ENCODE assay signal across 1 cellular context in the genomic region with DNA sequence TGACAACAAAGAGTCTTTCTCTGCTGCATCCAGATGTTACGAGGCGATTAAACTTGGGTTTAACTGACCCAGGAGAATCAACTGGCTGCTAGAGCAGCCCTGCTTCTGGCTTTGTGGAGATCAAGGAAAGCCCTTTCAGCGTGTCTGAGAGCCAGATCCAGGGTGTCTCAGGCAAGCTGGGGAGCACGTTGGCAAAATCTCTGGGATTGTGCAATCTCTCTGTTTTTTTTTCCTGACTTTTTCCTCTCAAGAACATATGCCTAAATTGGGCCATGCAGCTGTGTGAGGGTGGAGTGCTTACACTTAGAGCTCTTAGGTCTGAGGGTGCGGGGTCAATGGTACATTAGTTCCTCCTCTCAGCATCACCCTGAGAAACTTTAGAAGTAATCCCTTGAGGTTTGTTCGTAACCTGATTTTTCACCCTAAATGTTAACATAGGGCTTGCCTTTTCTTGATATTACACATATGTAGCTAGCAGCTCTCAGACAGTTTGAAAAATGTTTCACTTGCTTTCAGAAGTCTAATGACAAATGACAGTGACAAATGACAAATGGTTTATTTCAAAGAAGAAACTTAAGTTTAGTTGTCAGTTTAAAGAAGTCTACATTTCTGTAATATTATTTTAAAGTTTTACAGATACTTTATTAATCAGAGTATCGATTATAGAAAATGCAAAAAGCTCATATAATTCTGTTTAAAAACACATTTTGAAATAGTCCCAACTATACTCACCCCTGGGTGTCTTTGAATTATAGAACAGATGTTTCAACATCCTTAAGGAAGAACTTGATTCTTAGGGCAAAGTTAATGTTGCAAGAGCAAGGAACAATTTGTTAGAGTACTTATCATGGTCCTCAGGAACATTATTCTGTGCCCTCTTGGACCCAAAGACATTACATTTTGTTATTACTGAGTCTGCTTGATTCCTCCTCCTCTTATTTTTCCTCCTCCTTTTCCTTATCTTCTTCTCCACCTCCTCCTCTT.
TF ChIP-seq lines count a peak whose summit lies in the region.

No MANE protein-coding gene starts in this region.

TF ChIP-seq in GM12878, 131 proteins besides CTCF, POLR2A, EP300 and RAD21 (continued from another document and continues in another):
- TF ChIP-seq, protein P1, sequence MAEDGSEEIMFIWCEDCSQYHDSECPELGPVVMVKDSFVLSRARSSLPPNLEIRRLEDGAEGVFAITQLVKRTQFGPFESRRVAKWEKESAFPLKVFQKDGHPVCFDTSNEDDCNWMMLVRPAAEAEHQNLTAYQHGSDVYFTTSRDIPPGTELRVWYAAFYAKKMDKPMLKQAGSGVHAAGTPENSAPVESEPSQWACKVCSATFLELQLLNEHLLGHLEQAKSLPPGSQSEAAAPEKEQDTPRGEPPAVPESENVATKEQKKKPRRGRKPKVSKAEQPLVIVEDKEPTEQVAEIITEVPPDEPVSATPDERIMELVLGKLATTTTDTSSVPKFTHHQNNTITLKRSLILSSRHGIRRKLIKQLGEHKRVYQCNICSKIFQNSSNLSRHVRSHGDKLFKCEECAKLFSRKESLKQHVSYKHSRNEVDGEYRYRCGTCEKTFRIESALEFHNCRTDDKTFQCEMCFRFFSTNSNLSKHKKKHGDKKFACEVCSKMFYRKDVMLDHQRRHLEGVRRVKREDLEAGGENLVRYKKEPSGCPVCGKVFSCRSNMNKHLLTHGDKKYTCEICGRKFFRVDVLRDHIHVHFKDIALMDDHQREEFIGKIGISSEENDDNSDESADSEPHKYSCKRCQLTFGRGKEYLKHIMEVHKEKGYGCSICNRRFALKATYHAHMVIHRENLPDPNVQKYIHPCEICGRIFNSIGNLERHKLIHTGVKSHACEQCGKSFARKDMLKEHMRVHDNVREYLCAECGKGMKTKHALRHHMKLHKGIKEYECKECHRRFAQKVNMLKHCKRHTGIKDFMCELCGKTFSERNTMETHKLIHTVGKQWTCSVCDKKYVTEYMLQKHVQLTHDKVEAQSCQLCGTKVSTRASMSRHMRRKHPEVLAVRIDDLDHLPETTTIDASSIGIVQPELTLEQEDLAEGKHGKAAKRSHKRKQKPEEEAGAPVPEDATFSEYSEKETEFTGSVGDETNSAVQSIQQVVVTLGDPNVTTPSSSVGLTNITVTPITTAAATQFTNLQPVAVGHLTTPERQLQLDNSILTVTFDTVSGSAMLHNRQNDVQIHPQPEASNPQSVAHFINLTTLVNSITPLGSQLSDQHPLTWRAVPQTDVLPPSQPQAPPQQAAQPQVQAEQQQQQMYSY (CRISPR knock-in tag; IDR thresholded peaks at IDR 0.05): no peak
- TF ChIP-seq NR2C1 (IDR thresholded peaks at IDR 0.05): no peak
- TF ChIP-seq BMI1 (IDR thresholded peaks at IDR 0.05; ENCODE audit: borderline replicate concordance): no peak; the same call in 1 of the 2 replicates
- no peak for TF ChIP-seq STAT1 (conservative IDR thresholded peaks at IDR 0.05)
- no peak for TF ChIP-seq EZH2 (IDR thresholded peaks at IDR 0.05; ENCODE audit: borderline replicate concordance, control insufficient read depth, low read depth, low read length)
- TF ChIP-seq STAT3 (IDR thresholded peaks at IDR 0.05; ENCODE audit: low read depth, low read length): no peak
- TF ChIP-seq, protein P2, sequence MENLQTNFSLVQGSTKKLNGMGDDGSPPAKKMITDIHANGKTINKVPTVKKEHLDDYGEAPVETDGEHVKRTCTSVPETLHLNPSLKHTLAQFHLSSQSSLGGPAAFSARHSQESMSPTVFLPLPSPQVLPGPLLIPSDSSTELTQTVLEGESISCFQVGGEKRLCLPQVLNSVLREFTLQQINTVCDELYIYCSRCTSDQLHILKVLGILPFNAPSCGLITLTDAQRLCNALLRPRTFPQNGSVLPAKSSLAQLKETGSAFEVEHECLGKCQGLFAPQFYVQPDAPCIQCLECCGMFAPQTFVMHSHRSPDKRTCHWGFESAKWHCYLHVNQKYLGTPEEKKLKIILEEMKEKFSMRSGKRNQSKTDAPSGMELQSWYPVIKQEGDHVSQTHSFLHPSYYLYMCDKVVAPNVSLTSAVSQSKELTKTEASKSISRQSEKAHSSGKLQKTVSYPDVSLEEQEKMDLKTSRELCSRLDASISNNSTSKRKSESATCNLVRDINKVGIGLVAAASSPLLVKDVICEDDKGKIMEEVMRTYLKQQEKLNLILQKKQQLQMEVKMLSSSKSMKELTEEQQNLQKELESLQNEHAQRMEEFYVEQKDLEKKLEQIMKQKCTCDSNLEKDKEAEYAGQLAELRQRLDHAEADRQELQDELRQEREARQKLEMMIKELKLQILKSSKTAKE (IDR thresholded peaks at IDR 0.05; ENCODE audit: low read depth, poor library complexity, severe bottlenecking): peak; percentile 52
- TF ChIP-seq MTA2 (IDR thresholded peaks at IDR 0.05; ENCODE audit: low read depth): peak; percentile 68
- TF ChIP-seq, protein P3, sequence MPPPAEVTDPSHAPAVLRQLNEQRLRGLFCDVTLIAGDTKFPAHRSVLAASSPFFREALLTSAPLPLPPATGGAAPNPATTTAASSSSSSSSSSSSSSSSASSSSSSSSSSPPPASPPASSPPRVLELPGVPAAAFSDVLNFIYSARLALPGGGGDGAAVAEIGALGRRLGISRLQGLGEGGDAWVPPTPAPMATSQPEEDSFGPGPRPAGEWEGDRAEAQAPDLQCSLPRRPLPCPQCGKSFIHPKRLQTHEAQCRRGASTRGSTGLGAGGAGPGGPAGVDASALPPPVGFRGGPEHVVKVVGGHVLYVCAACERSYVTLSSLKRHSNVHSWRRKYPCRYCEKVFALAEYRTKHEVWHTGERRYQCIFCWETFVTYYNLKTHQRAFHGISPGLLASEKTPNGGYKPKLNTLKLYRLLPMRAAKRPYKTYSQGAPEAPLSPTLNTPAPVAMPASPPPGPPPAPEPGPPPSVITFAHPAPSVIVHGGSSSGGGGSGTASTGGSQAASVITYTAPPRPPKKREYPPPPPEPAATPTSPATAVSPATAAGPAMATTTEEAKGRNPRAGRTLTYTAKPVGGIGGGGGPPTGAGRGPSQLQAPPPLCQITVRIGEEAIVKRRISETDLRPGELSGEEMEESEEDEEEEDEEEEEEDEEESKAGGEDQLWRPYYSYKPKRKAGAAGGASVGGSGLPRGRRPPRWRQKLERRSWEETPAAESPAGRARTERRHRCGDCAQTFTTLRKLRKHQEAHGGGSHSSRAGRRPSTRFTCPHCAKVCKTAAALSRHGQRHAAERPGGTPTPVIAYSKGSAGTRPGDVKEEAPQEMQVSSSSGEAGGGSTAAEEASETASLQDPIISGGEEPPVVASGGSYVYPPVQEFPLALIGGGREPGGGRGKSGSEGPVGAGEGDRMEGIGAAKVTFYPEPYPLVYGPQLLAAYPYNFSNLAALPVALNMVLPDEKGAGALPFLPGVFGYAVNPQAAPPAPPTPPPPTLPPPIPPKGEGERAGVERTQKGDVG (CRISPR knock-in tag; IDR thresholded peaks at IDR 0.05): no peak
- TF ChIP-seq TCF7 (IDR thresholded peaks at IDR 0.05; ENCODE audit: borderline replicate concordance): no peak
- no peak for TF ChIP-seq ZNF274 (IDR thresholded peaks at IDR 0.05; ENCODE audit: insufficient read depth, insufficient read length)
- TF ChIP-seq RCOR1 (conservative IDR thresholded peaks at IDR 0.05; ENCODE audit: low read depth, low read length): no peak
- no peak for TF ChIP-seq SP1 (IDR thresholded peaks at IDR 0.05; ENCODE audit: low read depth, low read length)
- no peak for TF ChIP-seq MEF2A (IDR thresholded peaks at IDR 0.05; ENCODE audit: insufficient read depth, low read depth, low read length)
- TF ChIP-seq SIX5 (IDR thresholded peaks at IDR 0.05; ENCODE audit: low read depth, low read length, severe bottlenecking): no peak
- TF ChIP-seq HDAC2 (IDR thresholded peaks at IDR 0.05): no peak
- no peak for TF ChIP-seq ZBED1 (IDR thresholded peaks at IDR 0.05; ENCODE audit: borderline replicate concordance)
- no peak for TF ChIP-seq RAD51 (IDR thresholded peaks at IDR 0.05)
- TF ChIP-seq HDAC6 (IDR thresholded peaks at IDR 0.05; ENCODE audit: unreplicated experiment): no peak
- no peak for TF ChIP-seq NFYA (IDR thresholded peaks at IDR 0.05; ENCODE audit: borderline replicate concordance, low read depth, low read length)
- TF ChIP-seq ZSCAN29 (IDR thresholded peaks at IDR 0.05): no peak
- TF ChIP-seq, protein P4, sequence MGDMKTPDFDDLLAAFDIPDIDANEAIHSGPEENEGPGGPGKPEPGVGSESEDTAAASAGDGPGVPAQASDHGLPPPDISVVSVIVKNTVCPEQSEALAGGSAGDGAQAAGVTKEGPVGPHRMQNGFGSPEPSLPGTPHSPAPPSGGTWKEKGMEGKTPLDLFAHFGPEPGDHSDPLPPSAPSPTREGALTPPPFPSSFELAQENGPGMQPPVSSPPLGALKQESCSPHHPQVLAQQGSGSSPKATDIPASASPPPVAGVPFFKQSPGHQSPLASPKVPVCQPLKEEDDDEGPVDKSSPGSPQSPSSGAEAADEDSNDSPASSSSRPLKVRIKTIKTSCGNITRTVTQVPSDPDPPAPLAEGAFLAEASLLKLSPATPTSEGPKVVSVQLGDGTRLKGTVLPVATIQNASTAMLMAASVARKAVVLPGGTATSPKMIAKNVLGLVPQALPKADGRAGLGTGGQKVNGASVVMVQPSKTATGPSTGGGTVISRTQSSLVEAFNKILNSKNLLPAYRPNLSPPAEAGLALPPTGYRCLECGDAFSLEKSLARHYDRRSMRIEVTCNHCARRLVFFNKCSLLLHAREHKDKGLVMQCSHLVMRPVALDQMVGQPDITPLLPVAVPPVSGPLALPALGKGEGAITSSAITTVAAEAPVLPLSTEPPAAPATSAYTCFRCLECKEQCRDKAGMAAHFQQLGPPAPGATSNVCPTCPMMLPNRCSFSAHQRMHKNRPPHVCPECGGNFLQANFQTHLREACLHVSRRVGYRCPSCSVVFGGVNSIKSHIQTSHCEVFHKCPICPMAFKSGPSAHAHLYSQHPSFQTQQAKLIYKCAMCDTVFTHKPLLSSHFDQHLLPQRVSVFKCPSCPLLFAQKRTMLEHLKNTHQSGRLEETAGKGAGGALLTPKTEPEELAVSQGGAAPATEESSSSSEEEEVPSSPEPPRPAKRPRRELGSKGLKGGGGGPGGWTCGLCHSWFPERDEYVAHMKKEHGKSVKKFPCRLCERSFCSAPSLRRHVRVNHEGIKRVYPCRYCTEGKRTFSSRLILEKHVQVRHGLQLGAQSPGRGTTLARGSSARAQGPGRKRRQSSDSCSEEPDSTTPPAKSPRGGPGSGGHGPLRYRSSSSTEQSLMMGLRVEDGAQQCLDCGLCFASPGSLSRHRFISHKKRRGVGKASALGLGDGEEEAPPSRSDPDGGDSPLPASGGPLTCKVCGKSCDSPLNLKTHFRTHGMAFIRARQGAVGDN (IDR thresholded peaks at IDR 0.05): peak; percentile 60; the same call in 1 of the 2 replicates
- no peak for TF ChIP-seq WRNIP1 (IDR thresholded peaks at IDR 0.05; ENCODE audit: borderline replicate concordance, low read depth, low read length)
- peak; percentile 69; the same call in 1 of the 2 replicates for TF ChIP-seq GATAD2B (conservative IDR thresholded peaks at IDR 0.05; ENCODE audit: low read depth)
- TF ChIP-seq, protein P5, sequence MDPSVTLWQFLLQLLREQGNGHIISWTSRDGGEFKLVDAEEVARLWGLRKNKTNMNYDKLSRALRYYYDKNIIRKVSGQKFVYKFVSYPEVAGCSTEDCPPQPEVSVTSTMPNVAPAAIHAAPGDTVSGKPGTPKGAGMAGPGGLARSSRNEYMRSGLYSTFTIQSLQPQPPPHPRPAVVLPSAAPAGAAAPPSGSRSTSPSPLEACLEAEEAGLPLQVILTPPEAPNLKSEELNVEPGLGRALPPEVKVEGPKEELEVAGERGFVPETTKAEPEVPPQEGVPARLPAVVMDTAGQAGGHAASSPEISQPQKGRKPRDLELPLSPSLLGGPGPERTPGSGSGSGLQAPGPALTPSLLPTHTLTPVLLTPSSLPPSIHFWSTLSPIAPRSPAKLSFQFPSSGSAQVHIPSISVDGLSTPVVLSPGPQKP (IDR thresholded peaks at IDR 0.05; ENCODE audit: low read depth, low read length): no peak
- TF ChIP-seq JUND (IDR thresholded peaks at IDR 0.05; ENCODE audit: low read depth, low read length): no peak
- TF ChIP-seq BHLHE40 (IDR thresholded peaks at IDR 0.05; ENCODE audit: borderline replicate concordance in 1 of 2, low read depth in 2 of 2, low read length in 1 of 2): no peak
- no peak for TF ChIP-seq CHD1 (IDR thresholded peaks at IDR 0.05; ENCODE audit: low read depth, low read length)
- no peak for TF ChIP-seq CREM (IDR thresholded peaks at IDR 0.05; ENCODE audit: low read depth)
- TF ChIP-seq, protein P6, sequence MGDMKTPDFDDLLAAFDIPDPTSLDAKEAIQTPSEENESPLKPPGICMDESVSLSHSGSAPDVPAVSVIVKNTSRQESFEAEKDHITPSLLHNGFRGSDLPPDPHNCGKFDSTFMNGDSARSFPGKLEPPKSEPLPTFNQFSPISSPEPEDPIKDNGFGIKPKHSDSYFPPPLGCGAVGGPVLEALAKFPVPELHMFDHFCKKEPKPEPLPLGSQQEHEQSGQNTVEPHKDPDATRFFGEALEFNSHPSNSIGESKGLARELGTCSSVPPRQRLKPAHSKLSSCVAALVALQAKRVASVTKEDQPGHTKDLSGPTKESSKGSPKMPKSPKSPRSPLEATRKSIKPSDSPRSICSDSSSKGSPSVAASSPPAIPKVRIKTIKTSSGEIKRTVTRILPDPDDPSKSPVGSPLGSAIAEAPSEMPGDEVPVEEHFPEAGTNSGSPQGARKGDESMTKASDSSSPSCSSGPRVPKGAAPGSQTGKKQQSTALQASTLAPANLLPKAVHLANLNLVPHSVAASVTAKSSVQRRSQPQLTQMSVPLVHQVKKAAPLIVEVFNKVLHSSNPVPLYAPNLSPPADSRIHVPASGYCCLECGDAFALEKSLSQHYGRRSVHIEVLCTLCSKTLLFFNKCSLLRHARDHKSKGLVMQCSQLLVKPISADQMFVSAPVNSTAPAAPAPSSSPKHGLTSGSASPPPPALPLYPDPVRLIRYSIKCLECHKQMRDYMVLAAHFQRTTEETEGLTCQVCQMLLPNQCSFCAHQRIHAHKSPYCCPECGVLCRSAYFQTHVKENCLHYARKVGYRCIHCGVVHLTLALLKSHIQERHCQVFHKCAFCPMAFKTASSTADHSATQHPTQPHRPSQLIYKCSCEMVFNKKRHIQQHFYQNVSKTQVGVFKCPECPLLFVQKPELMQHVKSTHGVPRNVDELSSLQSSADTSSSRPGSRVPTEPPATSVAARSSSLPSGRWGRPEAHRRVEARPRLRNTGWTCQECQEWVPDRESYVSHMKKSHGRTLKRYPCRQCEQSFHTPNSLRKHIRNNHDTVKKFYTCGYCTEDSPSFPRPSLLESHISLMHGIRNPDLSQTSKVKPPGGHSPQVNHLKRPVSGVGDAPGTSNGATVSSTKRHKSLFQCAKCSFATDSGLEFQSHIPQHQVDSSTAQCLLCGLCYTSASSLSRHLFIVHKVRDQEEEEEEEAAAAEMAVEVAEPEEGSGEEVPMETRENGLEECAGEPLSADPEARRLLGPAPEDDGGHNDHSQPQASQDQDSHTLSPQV (IDR thresholded peaks at IDR 0.05): no peak
- TF ChIP-seq GABPA (IDR thresholded peaks at IDR 0.05; ENCODE audit: low read depth): no peak
- TF ChIP-seq ZNF384 (IDR thresholded peaks at IDR 0.05; ENCODE audit: borderline replicate concordance, low read depth, low read length): no peak
- TF ChIP-seq, protein P7, sequence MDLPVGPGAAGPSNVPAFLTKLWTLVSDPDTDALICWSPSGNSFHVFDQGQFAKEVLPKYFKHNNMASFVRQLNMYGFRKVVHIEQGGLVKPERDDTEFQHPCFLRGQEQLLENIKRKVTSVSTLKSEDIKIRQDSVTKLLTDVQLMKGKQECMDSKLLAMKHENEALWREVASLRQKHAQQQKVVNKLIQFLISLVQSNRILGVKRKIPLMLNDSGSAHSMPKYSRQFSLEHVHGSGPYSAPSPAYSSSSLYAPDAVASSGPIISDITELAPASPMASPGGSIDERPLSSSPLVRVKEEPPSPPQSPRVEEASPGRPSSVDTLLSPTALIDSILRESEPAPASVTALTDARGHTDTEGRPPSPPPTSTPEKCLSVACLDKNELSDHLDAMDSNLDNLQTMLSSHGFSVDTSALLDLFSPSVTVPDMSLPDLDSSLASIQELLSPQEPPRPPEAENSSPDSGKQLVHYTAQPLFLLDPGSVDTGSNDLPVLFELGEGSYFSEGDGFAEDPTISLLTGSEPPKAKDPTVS (IDR thresholded peaks at IDR 0.05; ENCODE audit: low read depth, low read length): no peak
- TF ChIP-seq CBX5 (IDR thresholded peaks at IDR 0.05; ENCODE audit: low read depth): no peak
- TF ChIP-seq CREB1 (IDR thresholded peaks at IDR 0.05; ENCODE audit: low read depth): no peak
